In the genomic region with DNA sequence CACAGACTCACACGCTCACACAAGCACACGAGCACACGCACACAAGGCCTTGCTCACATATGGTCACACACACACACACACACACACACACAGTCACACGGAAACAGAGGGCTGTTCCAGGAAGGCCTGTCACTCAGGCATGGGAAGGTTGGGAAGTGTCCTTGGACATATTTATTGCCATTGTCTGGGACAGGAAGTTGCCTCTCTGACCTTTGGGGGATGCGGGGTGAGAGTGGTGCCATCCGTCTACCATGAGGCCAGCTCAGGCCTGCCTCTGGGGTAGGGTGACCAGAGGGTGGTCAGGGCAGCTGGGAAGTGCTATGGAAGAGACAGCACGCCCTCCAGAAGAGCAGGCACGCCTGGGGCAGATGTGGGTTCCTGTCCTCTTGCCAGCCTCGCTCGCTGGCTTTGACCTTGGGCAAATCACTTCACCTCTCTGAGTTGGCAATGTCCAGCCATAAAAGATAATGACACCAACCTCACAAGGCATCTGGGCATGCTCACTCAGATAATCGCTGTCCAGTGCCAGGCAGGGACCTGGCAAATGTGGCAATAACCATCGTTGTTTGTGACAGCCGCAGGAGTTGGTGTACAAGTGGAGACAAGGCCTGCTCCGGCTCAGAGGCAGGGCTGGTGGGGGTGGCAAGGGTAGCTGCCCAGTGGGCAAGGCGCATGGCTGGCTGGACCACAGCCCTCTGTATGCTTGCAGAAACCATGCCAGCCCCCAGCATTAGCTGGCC, we compare ENCODE assay signal across 14 cellular contexts. TPM values are rescaled to one million over a fixed set of nuclear protein-coding genes. Genes with fewer than 3 reads are reported as not detected.
A peak's percentile ranks its signal among the peaks of the same experiment; 100 is the strongest.
DNase-seq lines count a peak whose midpoint lies in the region; ATAC-seq and TF ChIP-seq lines count a peak whose summit lies in the region.
"Had no signal": no experiment of that assay in that cellular context is flagged by ENCODE, and none has a peak within 500 bp of the region (broad histone marks: within the 10 kb centered on the region; RNA-seq: fewer than 3 reads in every experiment).

No MANE protein-coding gene starts in this region.

- H3K4me1 ChIP-seq in osteoblast (ENCODE audit: insufficient read depth, low read length), result peaks cover 16% of the 10 kb centered on the region

- H3K36me3 ChIP-seq in osteoblast (ENCODE audit: insufficient read depth, low read length), result no peaks in the 10 kb centered on the region
- H3K36me3 ChIP-seq: MG63, ovary had no signal

- H3K4me2 ChIP-seq in osteoblast (ENCODE audit: insufficient read depth, low read length), result no peak overlapping the region

- H3K79me2 ChIP-seq in osteoblast (ENCODE audit: insufficient read depth, low read length), result no peaks in the 10 kb centered on the region

- H3K27me3 ChIP-seq in osteoblast (ENCODE audit: insufficient read depth, low read length), result no peaks in the 10 kb centered on the region
- H3K27me3 ChIP-seq: MG63, ovary had no signal

- ATAC-seq in left cardiac atrium (peak; percentile 62 to 69), GM19452 (IDR thresholded peaks at IDR 0.05; ENCODE audit: unreplicated experiment) (no peak), GM21390 (IDR thresholded peaks at IDR 0.05; ENCODE audit: unreplicated experiment) (no peak), HG03097 (IDR thresholded peaks at IDR 0.05; ENCODE audit: low FRiP score, unreplicated experiment) (no peak)

- no peaks in the 10 kb centered on the region for H3K9me3 ChIP-seq in osteoblast (ENCODE audit: low read depth, low read length)
- H3K9me3 ChIP-seq: MG63, ovary had no signal

- peak; percentile 15 for DNase-seq in Ammon's horn (ENCODE audit: low spot score)
- DNase-seq in left cardiac atrium, result peak; percentile 46
- DNase-seq in osteoblast (ENCODE audit: insufficient read length, low spot score, missing footprints), result peak; percentile 25
- DNase-seq in activated gamma-delta T cell treated with Interleukin-2 at 50 U/mL for 16 hours, result no peak
- DNase-seq: GF-D8 had no signal

- intact Hi-C loops in left cardiac atrium (cut with DNase I), result loop anchor here (5.0 kb wide), 2 partner anchors 165 to 365 kb away; a partner anchor contains a TSS

- H2AFZ ChIP-seq in osteoblast (ENCODE audit: low read length), result no peak overlapping the region

- H3K4me3 ChIP-seq in osteoblast (ENCODE audit: insufficient read depth, low read length), result no peak overlapping the region
- H3K4me3 ChIP-seq: MG63, ovary had no signal

- peaks cover 21% of the 10 kb centered on the region for H4K20me1 ChIP-seq in osteoblast (ENCODE audit: insufficient read depth, low read length)

- no peak for TF ChIP-seq CTCF in VCaP (conservative IDR thresholded peaks at IDR 0.05)
- TF ChIP-seq CTCF in osteoblast (IDR thresholded peaks at IDR 0.05; ENCODE audit: extremely low read depth, low read depth, low read length), result no peak

- H3K27ac ChIP-seq in VCaP, result peak overlapping the region; percentile 94
- no peak overlapping the region for H3K27ac ChIP-seq in osteoblast (ENCODE audit: low read depth, low read length)
- H3K27ac ChIP-seq: ovary had no signal

RNA-seq across cellular contexts. Expression of a gene that starts 8.0 kb away (rescaled TPM):
- total RNA-seq in left cardiac atrium (not detected), osteoblast (not detected in 2 replicates)
- total RNA-seq: activated CD8-positive, alpha-beta T cell treated with anti-CD3 and anti-CD28 coated beads, Interleukin-2, amount 10 ng/mL, durations not matched to agents 7 days and 5 days; activated naive CD8-positive, alpha-beta T cell treated with anti-CD3 and anti-CD28 coated beads, Interleukin-2, amount 10 ng/mL, durations not matched to agents 7 days and 5 days; H9 had no signal

RNA-seq across cellular contexts. Expression of a gene that starts 19.4 kb away (rescaled TPM):
- total RNA-seq in left cardiac atrium (not detected), osteoblast (not detected in 2 replicates)
- total RNA-seq: activated CD8-positive, alpha-beta T cell treated with anti-CD3 and anti-CD28 coated beads, Interleukin-2, amount 10 ng/mL, durations not matched to agents 7 days and 5 days; activated naive CD8-positive, alpha-beta T cell treated with anti-CD3 and anti-CD28 coated beads, Interleukin-2, amount 10 ng/mL, durations not matched to agents 7 days and 5 days; H9; ovary had no signal

Comparison
In these comparisons a context has a peak if more than half of its experiments do, and no peak if none do; other contexts are left out.
1. ATAC-seq: peak in left cardiac atrium (2 of 2); none in GM19452 (single experiment), GM21390 (single experiment) and HG03097 (single experiment).